ENCODE assay signal across 1 cellular context in genomic region chr1:68327414-68327813, GRCh38.
TF ChIP-seq lines count a peak whose summit lies in the region.

No MANE protein-coding gene starts in this region.

TF ChIP-seq in IMR-90, 13 proteins besides CTCF, POLR2A, EP300 and RAD21 (continued from another document):
- TF ChIP-seq MAZ (IDR thresholded peaks at IDR 0.05; ENCODE audit: borderline replicate concordance, low read depth, low read length) (no peak), MAFK (IDR thresholded peaks at IDR 0.05; ENCODE audit: low read depth, low read length) (no peak), BHLHE40 (IDR thresholded peaks at IDR 0.05; ENCODE audit: low read depth, low read length) (no peak), FOS (IDR thresholded peaks at IDR 0.05; ENCODE audit: low read depth, low read length) (no peak), RFX5 (IDR thresholded peaks at IDR 0.05; ENCODE audit: low read depth, low read length) (no peak), CEBPB (IDR thresholded peaks at IDR 0.05; ENCODE audit: low read depth, low read length) (no peak), USF2 (IDR thresholded peaks at IDR 0.05; ENCODE audit: low read depth, low read length) (no peak), SMC3 (IDR thresholded peaks at IDR 0.05; ENCODE audit: low read depth, low read length) (no peak), CHD1 (IDR thresholded peaks at IDR 0.05; ENCODE audit: low read depth, low read length) (no peak), ELK1 (IDR thresholded peaks at IDR 0.05; ENCODE audit: borderline replicate concordance, low read depth, low read length) (no peak)
